Comparison of ENCODE assay signal across 1 cellular context in genomic region chr5:59491944-59492343, GRCh38.
TF ChIP-seq lines count a peak whose summit lies in the region.

No MANE protein-coding gene starts in this region.

TF ChIP-seq in GM23338, 12 proteins besides CTCF, POLR2A, EP300 and RAD21 (continued from another document):
- TF ChIP-seq ETS1 (IDR thresholded peaks at IDR 0.05) (no peak), CREB1 (CRISPR knock-in tag; IDR thresholded peaks at IDR 0.05; ENCODE audit: low read depth) (no peak), POLR2AphosphoS5 (IDR thresholded peaks at IDR 0.05; ENCODE audit: low read depth) (no peak), REST (IDR thresholded peaks at IDR 0.05; ENCODE audit: unreplicated experiment) (no peak), ZNF114 (CRISPR knock-in tag; IDR thresholded peaks at IDR 0.05) (no peak), EZH2phosphoT487 (IDR thresholded peaks at IDR 0.05; ENCODE audit: unreplicated experiment) (no peak), ZNF462 (CRISPR knock-in tag; IDR thresholded peaks at IDR 0.05) (no peak), JUNB (IDR thresholded peaks at IDR 0.05; ENCODE audit: unreplicated experiment) (no peak), NANOG (IDR thresholded peaks at IDR 0.05; ENCODE audit: borderline replicate concordance) (no peak), EZH2 (IDR thresholded peaks at IDR 0.05; ENCODE audit: low read depth, unreplicated experiment) (no peak)
